10 cellular contexts compared by ENCODE assay signal in genomic region chr15:39358441-39359041, GRCh38.
DNase-seq lines count a peak whose midpoint lies in the region; ATAC-seq and TF ChIP-seq lines count a peak whose summit lies in the region.
"Had no signal": no experiment of that assay in that cellular context is flagged by ENCODE, and none has a peak within 500 bp of the region (broad histone marks: within the 10 kb centered on the region; RNA-seq: fewer than 3 reads in every experiment).

No MANE protein-coding gene starts in this region.

- ATAC-seq in HG03108 (IDR thresholded peaks at IDR 0.05; ENCODE audit: unreplicated experiment) = no peak

- H3K36me3 ChIP-seq in GM23248 (ENCODE audit: low read depth) (no peaks in the 10 kb centered on the region), right atrium auricular region (no peaks in the 10 kb centered on the region), skeletal muscle satellite cell (ENCODE audit: insufficient read depth, low read length) (no peaks in the 10 kb centered on the region), endodermal cell (ENCODE audit: control insufficient read depth, insufficient read depth, low read length) (no peaks in the 10 kb centered on the region)

- H3K9me3 ChIP-seq in GM23248 (ENCODE audit: low read depth) = no peaks in the 10 kb centered on the region
- no peaks in the 10 kb centered on the region for H3K9me3 ChIP-seq in right atrium auricular region
- no peaks in the 10 kb centered on the region for H3K9me3 ChIP-seq in skeletal muscle satellite cell (replicated peaks; ENCODE audit: low read length)
- no peaks in the 10 kb centered on the region for H3K9me3 ChIP-seq in endodermal cell (ENCODE audit: control insufficient read depth, low read length)

- H3K9me3 Mint-ChIP-seq in endodermal cell (no peaks in the 10 kb centered on the region), nephron progenitor cell (no peaks in the 10 kb centered on the region)

- H2AFZ ChIP-seq in GM23248 = no peak overlapping the region

- H3K4me3 ChIP-seq in GM23248 = 0 out of 2 replicates have a peak overlapping the region, but pooled peaks have one; percentile 5
- no peak overlapping the region for H3K4me3 ChIP-seq in right atrium auricular region
- H3K4me3 ChIP-seq in skeletal muscle satellite cell (ENCODE audit: low read length) = no peak overlapping the region
- H3K4me3 ChIP-seq in endodermal cell (ENCODE audit: low read length) = no peak overlapping the region

- H3K27me3 ChIP-seq in GM23248 (replicated peaks; ENCODE audit: insufficient read depth) (no peaks in the 10 kb centered on the region), right atrium auricular region (no peaks in the 10 kb centered on the region), skeletal muscle satellite cell (ENCODE audit: control insufficient read depth, insufficient read depth, low read length) (no peaks in the 10 kb centered on the region), endodermal cell (ENCODE audit: control insufficient read depth, insufficient read depth, low read length, poor library complexity, severe bottlenecking) (no peaks in the 10 kb centered on the region)

- in situ Hi-C loops in GM23248 (cut with MboI) = no loop called here

- no peaks in the 10 kb centered on the region for H3K9me2 ChIP-seq in GM23248 (ENCODE audit: insufficient read depth)

- H4K20me1 ChIP-seq in GM23248 (ENCODE audit: insufficient read depth) = no peaks in the 10 kb centered on the region

- DNase-seq in GM23248 (peak; percentile 69), amniotic epithelial cell (ENCODE audit: low read depth) (peak; percentile 89), right atrium auricular region (ENCODE audit: low spot score) (peak; percentile 66), retina (no peak), endodermal cell (no peak), nephron progenitor cell (no peak)
- DNase-seq: activated CD4-positive, alpha-beta T cell treated with anti-CD3 and anti-CD28 coated beads, Interleukin-2, amount 50 U/mL, for 1 hour; stimulated activated CD4-positive, alpha-beta T cell treated with anti-CD3 and anti-CD28 coated beads, Interleukin-4, amount 100 ng/mL, for 4 hours had no signal

- H3K27ac ChIP-seq in GM23248 (peak overlapping the region; percentile 85), right atrium auricular region (peak overlapping the region; percentile 61 to 78), endodermal cell (ENCODE audit: low read depth, low read length) (no peak overlapping the region)

- H3K27me3 Mint-ChIP-seq in endodermal cell (ENCODE audit: insufficient read depth) = no peaks in the 10 kb centered on the region
- H3K27me3 Mint-ChIP-seq in nephron progenitor cell (ENCODE audit: low read depth, poor library complexity) = no peaks in the 10 kb centered on the region

- H3K79me2 ChIP-seq in GM23248 (ENCODE audit: insufficient read depth) = no peaks in the 10 kb centered on the region

- H3F3A ChIP-seq in GM23248 (ENCODE audit: insufficient read depth) = peaks cover 67% of the 10 kb centered on the region

- peak overlapping the region; percentile 52 for H3K9ac ChIP-seq in GM23248
- peak overlapping the region; percentile 24 for H3K9ac ChIP-seq in skeletal muscle satellite cell (ENCODE audit: low read depth, low read length)
- no peak overlapping the region for H3K9ac ChIP-seq in endodermal cell (ENCODE audit: extremely low read depth, low read length, poor library complexity, severe bottlenecking)

- H3K36me3 Mint-ChIP-seq in endodermal cell (ENCODE audit: low read depth) (no peaks in the 10 kb centered on the region), nephron progenitor cell (ENCODE audit: low read depth) (no peaks in the 10 kb centered on the region)

- H3K27ac Mint-ChIP-seq in endodermal cell = no peak overlapping the region
- no peak overlapping the region for H3K27ac Mint-ChIP-seq in nephron progenitor cell

- no peak for TF ChIP-seq CTCF in right atrium auricular region (IDR thresholded peaks at IDR 0.05)
- TF ChIP-seq CTCF in endodermal cell (conservative IDR thresholded peaks at IDR 0.05) = no peak
- TF ChIP-seq CTCF in nephron progenitor cell (IDR thresholded peaks at IDR 0.05) = no peak

- H3K4me1 Mint-ChIP-seq in endodermal cell = no peaks in the 10 kb centered on the region
- peaks cover 28% of the 10 kb centered on the region for H3K4me1 Mint-ChIP-seq in nephron progenitor cell

- H3K4me3 Mint-ChIP-seq in endodermal cell = no peak overlapping the region
- no peak overlapping the region for H3K4me3 Mint-ChIP-seq in nephron progenitor cell

- H3K4me1 ChIP-seq in GM23248 (ENCODE audit: insufficient read depth) (peaks cover 63% of the 10 kb centered on the region), right atrium auricular region (peaks cover 0 to 15% of the 10 kb centered on the region in 2 donors), skeletal muscle satellite cell (ENCODE audit: control insufficient read depth, insufficient read depth, low read length) (peaks cover 55% of the 10 kb centered on the region), endodermal cell (ENCODE audit: control insufficient read depth, insufficient read depth, low read length) (no peaks in the 10 kb centered on the region)

- H3K4me2 ChIP-seq in GM23248 (ENCODE audit: unreplicated experiment) (peak overlapping the region; percentile 65), skeletal muscle satellite cell (ENCODE audit: low read length) (no peak overlapping the region)

- 5 to 10% methylated on average over 3 of the region's 3 CpGs for WGBS in GM23248 (ENCODE audit: low coverage in 1 of 2, low lambda C conversion rate in 2 of 2, missing lambda C conversion rate in 2 of 2), 2 experiments
- WGBS in endodermal cell (ENCODE audit: insufficient coverage in 1 of 2, insufficient read length in 1 of 2), 2 experiments = 89% methylated on average over 3 of the region's 3 CpGs; no CpG with 5 or more reads in 1 of the 2 experiments

Comparison
In these comparisons a context has a peak if more than half of its experiments do, and no peak if none do; other contexts are left out.
1. DNase-seq: peak in GM23248 (single experiment), amniotic epithelial cell (single experiment) and right atrium auricular region (single experiment); none in retina (single experiment), endodermal cell (single experiment) and nephron progenitor cell (single experiment).